In the genomic region with DNA sequence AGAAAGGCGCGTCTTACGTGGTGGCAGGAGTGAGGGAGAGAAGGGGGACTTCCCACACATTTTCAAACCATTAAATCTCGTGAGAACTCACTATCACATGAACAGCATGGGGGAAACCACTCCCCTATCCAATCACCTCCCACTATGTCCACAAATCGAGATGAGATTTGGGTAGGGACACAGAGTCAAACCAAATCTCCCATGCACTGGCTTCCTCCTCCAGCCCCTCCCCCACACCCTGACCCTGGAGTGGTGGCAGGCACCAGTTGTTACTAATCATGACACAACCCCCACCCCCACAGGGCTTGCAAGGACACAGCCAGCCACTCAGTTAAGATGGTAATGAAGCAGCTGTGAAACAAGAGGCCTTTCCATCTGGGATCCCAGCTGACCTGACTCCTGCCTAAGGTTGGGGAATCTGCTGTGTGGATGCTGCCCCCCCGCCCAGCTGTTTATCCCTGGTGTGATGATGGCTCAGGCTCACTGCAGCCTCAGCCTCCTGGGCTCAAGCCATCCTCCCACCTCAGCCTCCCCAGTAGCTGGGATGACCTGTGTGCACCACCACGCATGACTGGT, we compare ENCODE assay signal across 1 cellular context.
TF ChIP-seq lines count a peak whose summit lies in the region.

No MANE protein-coding gene starts in this region.

TF ChIP-seq in K562, 482 proteins besides CTCF, POLR2A, EP300 and RAD21 (continued from another document and continues in another):
- TF ChIP-seq, protein P1, sequence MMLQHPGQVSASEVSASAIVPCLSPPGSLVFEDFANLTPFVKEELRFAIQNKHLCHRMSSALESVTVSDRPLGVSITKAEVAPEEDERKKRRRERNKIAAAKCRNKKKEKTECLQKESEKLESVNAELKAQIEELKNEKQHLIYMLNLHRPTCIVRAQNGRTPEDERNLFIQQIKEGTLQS (IDR thresholded peaks at IDR 0.05): 0 out of 2 replicates have a peak, but pooled peaks have one; percentile 19
- TF ChIP-seq, protein P1 (CRISPR knock-in tag; conservative IDR thresholded peaks at IDR 0.05): no peak
- TF ChIP-seq, protein P2, sequence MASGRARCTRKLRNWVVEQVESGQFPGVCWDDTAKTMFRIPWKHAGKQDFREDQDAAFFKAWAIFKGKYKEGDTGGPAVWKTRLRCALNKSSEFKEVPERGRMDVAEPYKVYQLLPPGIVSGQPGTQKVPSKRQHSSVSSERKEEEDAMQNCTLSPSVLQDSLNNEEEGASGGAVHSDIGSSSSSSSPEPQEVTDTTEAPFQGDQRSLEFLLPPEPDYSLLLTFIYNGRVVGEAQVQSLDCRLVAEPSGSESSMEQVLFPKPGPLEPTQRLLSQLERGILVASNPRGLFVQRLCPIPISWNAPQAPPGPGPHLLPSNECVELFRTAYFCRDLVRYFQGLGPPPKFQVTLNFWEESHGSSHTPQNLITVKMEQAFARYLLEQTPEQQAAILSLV (tag; IDR thresholded peaks at IDR 0.05): no peak
- TF ChIP-seq ZNF431 (CRISPR knock-in tag; IDR thresholded peaks at IDR 0.05) (no peak), HDAC8 (tag; IDR thresholded peaks at IDR 0.05) (no peak), TRIM24 (IDR thresholded peaks at IDR 0.05) (peak; percentile 69 to 73), HDAC1 (IDR thresholded peaks at IDR 0.05) (no peak), BRD4 (IDR thresholded peaks at IDR 0.05) (no peak), KAT8 (IDR thresholded peaks at IDR 0.05; ENCODE audit: low read depth) (no peak), PHB2 (IDR thresholded peaks at IDR 0.05; ENCODE audit: low read depth) (no peak), CBX8 (IDR thresholded peaks at IDR 0.05; ENCODE audit: borderline replicate concordance, extremely low read depth, low read depth, low read length, poor library complexity, severe bottlenecking) (no peak), RCOR1 (IDR thresholded peaks at IDR 0.05; ENCODE audit: borderline replicate concordance in 1 of 2, low read depth in 2 of 2, low read length in 2 of 2) (peak in 1 of 2 experiments; percentile 59; a peak in 1 of 4 replicates), ZBTB8A (IDR thresholded peaks at IDR 0.05; ENCODE audit: partially characterized antibody) (no peak), SMARCB1 (IDR thresholded peaks at IDR 0.05; ENCODE audit: insufficient read length, low read depth) (no peak), JUN (IDR thresholded peaks at IDR 0.05; ENCODE audit: borderline replicate concordance, low read depth, low read length) (0 out of 2 replicates have a peak, but pooled peaks have one; percentile 7), JUN (CRISPR knock-in tag; IDR thresholded peaks at IDR 0.05; ENCODE audit: borderline replicate concordance) (no peak), ZNF23 (CRISPR knock-in tag; IDR thresholded peaks at IDR 0.05) (no peak), MAFK (IDR thresholded peaks at IDR 0.05; ENCODE audit: low read length) (no peak), RBM25 (IDR thresholded peaks at IDR 0.05; ENCODE audit: low read depth, low read length, severe bottlenecking) (no peak), ZNF75A (CRISPR knock-in tag; IDR thresholded peaks at IDR 0.05) (no peak), KDM1A (IDR thresholded peaks at IDR 0.05) (peak; percentile 28 to 39; a peak in 2 of 4 replicates), ETS2 (tag; IDR thresholded peaks at IDR 0.05; ENCODE audit: borderline replicate concordance, poor library complexity, severe bottlenecking) (no peak), SNRNP70 (optimal IDR thresholded peaks at IDR 0.05; ENCODE audit: low read depth, low read length) (no peak), ZNF77 (CRISPR knock-in tag; IDR thresholded peaks at IDR 0.05) (no peak), FOXP1 (CRISPR knock-in tag; IDR thresholded peaks at IDR 0.05) (no peak), HMG20B (CRISPR knock-in tag; IDR thresholded peaks at IDR 0.05) (no peak), ZNF253 (CRISPR knock-in tag; conservative IDR thresholded peaks at IDR 0.05) (no peak), ZKSCAN8 (CRISPR knock-in tag; IDR thresholded peaks at IDR 0.05) (no peak)
- TF ChIP-seq, protein P3, sequence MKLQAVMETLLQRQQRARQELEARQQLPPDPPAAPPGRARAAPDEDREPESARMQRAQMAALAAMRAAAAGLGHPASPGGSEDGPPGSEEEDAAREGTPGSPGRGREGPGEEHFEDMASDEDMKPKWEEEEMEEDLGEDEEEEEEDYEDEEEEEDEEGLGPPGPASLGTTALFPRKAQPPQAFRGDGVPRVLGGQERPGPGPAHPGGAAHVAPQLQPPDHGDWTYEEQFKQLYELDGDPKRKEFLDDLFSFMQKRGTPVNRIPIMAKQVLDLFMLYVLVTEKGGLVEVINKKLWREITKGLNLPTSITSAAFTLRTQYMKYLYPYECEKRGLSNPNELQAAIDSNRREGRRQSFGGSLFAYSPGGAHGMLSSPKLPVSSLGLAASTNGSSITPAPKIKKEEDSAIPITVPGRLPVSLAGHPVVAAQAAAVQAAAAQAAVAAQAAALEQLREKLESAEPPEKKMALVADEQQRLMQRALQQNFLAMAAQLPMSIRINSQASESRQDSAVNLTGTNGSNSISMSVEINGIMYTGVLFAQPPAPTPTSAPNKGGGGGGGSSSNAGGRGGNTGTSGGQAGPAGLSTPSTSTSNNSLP (IDR thresholded peaks at IDR 0.05; ENCODE audit: borderline replicate concordance, low read depth, low read length): no peak
- TF ChIP-seq, protein P4, sequence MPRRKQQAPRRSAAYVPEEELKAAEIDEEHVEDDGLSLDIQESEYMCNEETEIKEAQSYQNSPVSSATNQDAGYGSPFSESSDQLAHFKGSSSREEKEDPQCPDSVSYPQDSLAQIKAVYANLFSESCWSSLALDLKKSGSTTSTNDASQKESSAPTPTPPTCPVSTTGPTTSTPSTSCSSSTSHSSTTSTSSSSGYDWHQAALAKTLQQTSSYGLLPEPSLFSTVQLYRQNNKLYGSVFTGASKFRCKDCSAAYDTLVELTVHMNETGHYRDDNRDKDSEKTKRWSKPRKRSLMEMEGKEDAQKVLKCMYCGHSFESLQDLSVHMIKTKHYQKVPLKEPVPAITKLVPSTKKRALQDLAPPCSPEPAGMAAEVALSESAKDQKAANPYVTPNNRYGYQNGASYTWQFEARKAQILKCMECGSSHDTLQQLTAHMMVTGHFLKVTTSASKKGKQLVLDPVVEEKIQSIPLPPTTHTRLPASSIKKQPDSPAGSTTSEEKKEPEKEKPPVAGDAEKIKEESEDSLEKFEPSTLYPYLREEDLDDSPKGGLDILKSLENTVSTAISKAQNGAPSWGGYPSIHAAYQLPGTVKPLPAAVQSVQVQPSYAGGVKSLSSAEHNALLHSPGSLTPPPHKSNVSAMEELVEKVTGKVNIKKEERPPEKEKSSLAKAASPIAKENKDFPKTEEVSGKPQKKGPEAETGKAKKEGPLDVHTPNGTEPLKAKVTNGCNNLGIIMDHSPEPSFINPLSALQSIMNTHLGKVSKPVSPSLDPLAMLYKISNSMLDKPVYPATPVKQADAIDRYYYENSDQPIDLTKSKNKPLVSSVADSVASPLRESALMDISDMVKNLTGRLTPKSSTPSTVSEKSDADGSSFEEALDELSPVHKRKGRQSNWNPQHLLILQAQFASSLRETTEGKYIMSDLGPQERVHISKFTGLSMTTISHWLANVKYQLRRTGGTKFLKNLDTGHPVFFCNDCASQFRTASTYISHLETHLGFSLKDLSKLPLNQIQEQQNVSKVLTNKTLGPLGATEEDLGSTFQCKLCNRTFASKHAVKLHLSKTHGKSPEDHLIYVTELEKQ (CRISPR knock-in tag; IDR thresholded peaks at IDR 0.05): no peak
- TF ChIP-seq, protein P5, sequence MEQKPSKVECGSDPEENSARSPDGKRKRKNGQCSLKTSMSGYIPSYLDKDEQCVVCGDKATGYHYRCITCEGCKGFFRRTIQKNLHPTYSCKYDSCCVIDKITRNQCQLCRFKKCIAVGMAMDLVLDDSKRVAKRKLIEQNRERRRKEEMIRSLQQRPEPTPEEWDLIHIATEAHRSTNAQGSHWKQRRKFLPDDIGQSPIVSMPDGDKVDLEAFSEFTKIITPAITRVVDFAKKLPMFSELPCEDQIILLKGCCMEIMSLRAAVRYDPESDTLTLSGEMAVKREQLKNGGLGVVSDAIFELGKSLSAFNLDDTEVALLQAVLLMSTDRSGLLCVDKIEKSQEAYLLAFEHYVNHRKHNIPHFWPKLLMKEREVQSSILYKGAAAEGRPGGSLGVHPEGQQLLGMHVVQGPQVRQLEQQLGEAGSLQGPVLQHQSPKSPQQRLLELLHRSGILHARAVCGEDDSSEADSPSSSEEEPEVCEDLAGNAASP (IDR thresholded peaks at IDR 0.05): peak; percentile 55; the same call in 1 of the 2 replicates
- TF ChIP-seq, protein P6, sequence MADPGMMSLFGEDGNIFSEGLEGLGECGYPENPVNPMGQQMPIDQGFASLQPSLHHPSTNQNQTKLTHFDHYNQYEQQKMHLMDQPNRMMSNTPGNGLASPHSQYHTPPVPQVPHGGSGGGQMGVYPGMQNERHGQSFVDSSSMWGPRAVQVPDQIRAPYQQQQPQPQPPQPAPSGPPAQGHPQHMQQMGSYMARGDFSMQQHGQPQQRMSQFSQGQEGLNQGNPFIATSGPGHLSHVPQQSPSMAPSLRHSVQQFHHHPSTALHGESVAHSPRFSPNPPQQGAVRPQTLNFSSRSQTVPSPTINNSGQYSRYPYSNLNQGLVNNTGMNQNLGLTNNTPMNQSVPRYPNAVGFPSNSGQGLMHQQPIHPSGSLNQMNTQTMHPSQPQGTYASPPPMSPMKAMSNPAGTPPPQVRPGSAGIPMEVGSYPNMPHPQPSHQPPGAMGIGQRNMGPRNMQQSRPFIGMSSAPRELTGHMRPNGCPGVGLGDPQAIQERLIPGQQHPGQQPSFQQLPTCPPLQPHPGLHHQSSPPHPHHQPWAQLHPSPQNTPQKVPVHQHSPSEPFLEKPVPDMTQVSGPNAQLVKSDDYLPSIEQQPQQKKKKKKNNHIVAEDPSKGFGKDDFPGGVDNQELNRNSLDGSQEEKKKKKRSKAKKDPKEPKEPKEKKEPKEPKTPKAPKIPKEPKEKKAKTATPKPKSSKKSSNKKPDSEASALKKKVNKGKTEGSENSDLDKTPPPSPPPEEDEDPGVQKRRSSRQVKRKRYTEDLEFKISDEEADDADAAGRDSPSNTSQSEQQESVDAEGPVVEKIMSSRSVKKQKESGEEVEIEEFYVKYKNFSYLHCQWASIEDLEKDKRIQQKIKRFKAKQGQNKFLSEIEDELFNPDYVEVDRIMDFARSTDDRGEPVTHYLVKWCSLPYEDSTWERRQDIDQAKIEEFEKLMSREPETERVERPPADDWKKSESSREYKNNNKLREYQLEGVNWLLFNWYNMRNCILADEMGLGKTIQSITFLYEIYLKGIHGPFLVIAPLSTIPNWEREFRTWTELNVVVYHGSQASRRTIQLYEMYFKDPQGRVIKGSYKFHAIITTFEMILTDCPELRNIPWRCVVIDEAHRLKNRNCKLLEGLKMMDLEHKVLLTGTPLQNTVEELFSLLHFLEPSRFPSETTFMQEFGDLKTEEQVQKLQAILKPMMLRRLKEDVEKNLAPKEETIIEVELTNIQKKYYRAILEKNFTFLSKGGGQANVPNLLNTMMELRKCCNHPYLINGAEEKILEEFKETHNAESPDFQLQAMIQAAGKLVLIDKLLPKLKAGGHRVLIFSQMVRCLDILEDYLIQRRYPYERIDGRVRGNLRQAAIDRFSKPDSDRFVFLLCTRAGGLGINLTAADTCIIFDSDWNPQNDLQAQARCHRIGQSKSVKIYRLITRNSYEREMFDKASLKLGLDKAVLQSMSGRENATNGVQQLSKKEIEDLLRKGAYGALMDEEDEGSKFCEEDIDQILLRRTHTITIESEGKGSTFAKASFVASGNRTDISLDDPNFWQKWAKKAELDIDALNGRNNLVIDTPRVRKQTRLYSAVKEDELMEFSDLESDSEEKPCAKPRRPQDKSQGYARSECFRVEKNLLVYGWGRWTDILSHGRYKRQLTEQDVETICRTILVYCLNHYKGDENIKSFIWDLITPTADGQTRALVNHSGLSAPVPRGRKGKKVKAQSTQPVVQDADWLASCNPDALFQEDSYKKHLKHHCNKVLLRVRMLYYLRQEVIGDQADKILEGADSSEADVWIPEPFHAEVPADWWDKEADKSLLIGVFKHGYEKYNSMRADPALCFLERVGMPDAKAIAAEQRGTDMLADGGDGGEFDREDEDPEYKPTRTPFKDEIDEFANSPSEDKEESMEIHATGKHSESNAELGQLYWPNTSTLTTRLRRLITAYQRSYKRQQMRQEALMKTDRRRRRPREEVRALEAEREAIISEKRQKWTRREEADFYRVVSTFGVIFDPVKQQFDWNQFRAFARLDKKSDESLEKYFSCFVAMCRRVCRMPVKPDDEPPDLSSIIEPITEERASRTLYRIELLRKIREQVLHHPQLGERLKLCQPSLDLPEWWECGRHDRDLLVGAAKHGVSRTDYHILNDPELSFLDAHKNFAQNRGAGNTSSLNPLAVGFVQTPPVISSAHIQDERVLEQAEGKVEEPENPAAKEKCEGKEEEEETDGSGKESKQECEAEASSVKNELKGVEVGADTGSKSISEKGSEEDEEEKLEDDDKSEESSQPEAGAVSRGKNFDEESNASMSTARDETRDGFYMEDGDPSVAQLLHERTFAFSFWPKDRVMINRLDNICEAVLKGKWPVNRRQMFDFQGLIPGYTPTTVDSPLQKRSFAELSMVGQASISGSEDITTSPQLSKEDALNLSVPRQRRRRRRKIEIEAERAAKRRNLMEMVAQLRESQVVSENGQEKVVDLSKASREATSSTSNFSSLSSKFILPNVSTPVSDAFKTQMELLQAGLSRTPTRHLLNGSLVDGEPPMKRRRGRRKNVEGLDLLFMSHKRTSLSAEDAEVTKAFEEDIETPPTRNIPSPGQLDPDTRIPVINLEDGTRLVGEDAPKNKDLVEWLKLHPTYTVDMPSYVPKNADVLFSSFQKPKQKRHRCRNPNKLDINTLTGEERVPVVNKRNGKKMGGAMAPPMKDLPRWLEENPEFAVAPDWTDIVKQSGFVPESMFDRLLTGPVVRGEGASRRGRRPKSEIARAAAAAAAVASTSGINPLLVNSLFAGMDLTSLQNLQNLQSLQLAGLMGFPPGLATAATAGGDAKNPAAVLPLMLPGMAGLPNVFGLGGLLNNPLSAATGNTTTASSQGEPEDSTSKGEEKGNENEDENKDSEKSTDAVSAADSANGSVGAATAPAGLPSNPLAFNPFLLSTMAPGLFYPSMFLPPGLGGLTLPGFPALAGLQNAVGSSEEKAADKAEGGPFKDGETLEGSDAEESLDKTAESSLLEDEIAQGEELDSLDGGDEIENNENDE (IDR thresholded peaks at IDR 0.05; ENCODE audit: low read depth, low read length): no peak
